ENCODE assay signal across 1 cellular context in genomic region chr3:46293035-46293724, GRCh38.
TF ChIP-seq lines count a peak whose summit lies in the region.

No MANE protein-coding gene starts in this region.

TF ChIP-seq in GM23338, 12 proteins besides CTCF, POLR2A, EP300 and RAD21 (continued from another document):
- TF ChIP-seq, protein P1, sequence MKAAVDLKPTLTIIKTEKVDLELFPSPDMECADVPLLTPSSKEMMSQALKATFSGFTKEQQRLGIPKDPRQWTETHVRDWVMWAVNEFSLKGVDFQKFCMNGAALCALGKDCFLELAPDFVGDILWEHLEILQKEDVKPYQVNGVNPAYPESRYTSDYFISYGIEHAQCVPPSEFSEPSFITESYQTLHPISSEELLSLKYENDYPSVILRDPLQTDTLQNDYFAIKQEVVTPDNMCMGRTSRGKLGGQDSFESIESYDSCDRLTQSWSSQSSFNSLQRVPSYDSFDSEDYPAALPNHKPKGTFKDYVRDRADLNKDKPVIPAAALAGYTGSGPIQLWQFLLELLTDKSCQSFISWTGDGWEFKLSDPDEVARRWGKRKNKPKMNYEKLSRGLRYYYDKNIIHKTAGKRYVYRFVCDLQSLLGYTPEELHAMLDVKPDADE (IDR thresholded peaks at IDR 0.05): no peak
- TF ChIP-seq ZNF331 (CRISPR knock-in tag; IDR thresholded peaks at IDR 0.05; ENCODE audit: low read depth) (no peak), EZH2 (IDR thresholded peaks at IDR 0.05; ENCODE audit: low read depth, unreplicated experiment) (no peak), JUNB (IDR thresholded peaks at IDR 0.05; ENCODE audit: unreplicated experiment) (no peak)
